Comparison of ENCODE assay signal across 9 cellular contexts in the genomic region with DNA sequence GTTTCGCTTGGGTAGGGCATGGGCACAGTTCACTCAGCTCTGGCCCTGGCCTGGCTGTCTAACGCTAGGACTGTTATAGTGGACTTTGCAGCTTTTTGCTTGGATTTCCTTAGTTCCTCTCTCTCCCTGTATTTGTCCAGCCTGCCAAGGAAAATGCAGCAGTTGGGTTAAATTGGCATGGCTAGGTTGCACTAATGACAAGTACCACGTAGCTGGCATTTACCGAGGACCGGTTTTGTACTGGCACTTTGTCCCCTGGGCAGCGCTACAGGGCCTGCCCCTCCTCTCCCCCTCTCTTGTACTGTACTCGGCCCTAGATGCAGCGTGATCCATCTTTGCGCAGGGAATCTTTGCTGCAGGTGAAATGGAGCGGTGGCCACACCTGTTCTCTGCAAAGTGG. TPM values are rescaled to one million over a fixed set of nuclear protein-coding genes. Genes with fewer than 3 reads are reported as not detected.
DNase-seq lines count a peak whose midpoint lies in the region; ATAC-seq and TF ChIP-seq lines count a peak whose summit lies in the region.
"Had no signal": no experiment of that assay in that cellular context is flagged by ENCODE, and none has a peak within 500 bp of the region (broad histone marks: within the 10 kb centered on the region; RNA-seq: fewer than 3 reads in every experiment).

No MANE protein-coding gene starts in this region.

- no peaks in the 10 kb centered on the region for H3K27me3 Mint-ChIP-seq in activated T-cell treated with anti-CD3 and anti-CD28 coated beads, Interleukin-2, amount 50 U/mL, for 24 hours
- H3K27me3 Mint-ChIP-seq in activated CD8-positive, alpha-beta T cell treated with anti-CD3 and anti-CD28 coated beads for 36 hours = no peaks in the 10 kb centered on the region
- H3K27me3 Mint-ChIP-seq in stimulated activated naive CD8-positive, alpha-beta T cell treated with anti-CD3 and anti-CD28 coated beads, Interleukin-15, amount 100 ng/mL, for 72 hours = no peaks in the 10 kb centered on the region

- intact Hi-C loops in activated CD8-positive, alpha-beta T cell treated with anti-CD3 and anti-CD28 coated beads for 36 hours (cut with micrococcal nuclease) = no loop called here
- intact Hi-C loops in left colon (cut with DNase I, micrococcal nuclease) = no loop called here

- POLR2A ChIA-PET in activated CD8-positive, alpha-beta T cell treated with anti-CD3 and anti-CD28 coated beads for 36 hours (lab: Charles Lee) = interaction anchor here (0.7 to 2.7 kb wide), 4 partner anchors 8 to 30 kb away, joined by 3 to 11 read pairs (median 7); partner anchors contain the start of gene RNU6ATAC

- peaks cover 42% of the 10 kb centered on the region for H3K4me1 Mint-ChIP-seq in activated T-cell treated with anti-CD3 and anti-CD28 coated beads, Interleukin-2, amount 50 U/mL, for 24 hours (ENCODE audit: low read depth)
- peaks cover 28% of the 10 kb centered on the region for H3K4me1 Mint-ChIP-seq in activated CD8-positive, alpha-beta T cell treated with anti-CD3 and anti-CD28 coated beads for 36 hours (ENCODE audit: low read depth)
- peaks cover 61% of the 10 kb centered on the region for H3K4me1 Mint-ChIP-seq in stimulated activated naive CD8-positive, alpha-beta T cell treated with anti-CD3 and anti-CD28 coated beads, Interleukin-15, amount 100 ng/mL, for 72 hours

- H3K27ac Mint-ChIP-seq in activated T-cell treated with anti-CD3 and anti-CD28 coated beads, Interleukin-2, amount 50 U/mL, for 24 hours = peak overlapping the region; percentile 80
- H3K27ac Mint-ChIP-seq in activated CD8-positive, alpha-beta T cell treated with anti-CD3 and anti-CD28 coated beads for 36 hours = peak overlapping the region; percentile 10
- peak overlapping the region; percentile 78 to 88 for H3K27ac Mint-ChIP-seq in stimulated activated naive CD8-positive, alpha-beta T cell treated with anti-CD3 and anti-CD28 coated beads, Interleukin-15, amount 100 ng/mL, for 72 hours

- H3K36me3 Mint-ChIP-seq in activated T-cell treated with anti-CD3 and anti-CD28 coated beads, Interleukin-2, amount 50 U/mL, for 24 hours (ENCODE audit: low read depth) = peaks cover 64% of the 10 kb centered on the region
- H3K36me3 Mint-ChIP-seq in activated CD8-positive, alpha-beta T cell treated with anti-CD3 and anti-CD28 coated beads for 36 hours (ENCODE audit: low read depth) = peaks cover 49% of the 10 kb centered on the region

- H3K4me3 Mint-ChIP-seq in activated T-cell treated with anti-CD3 and anti-CD28 coated beads, Interleukin-2, amount 50 U/mL, for 24 hours = peak overlapping the region; percentile 94
- H3K4me3 Mint-ChIP-seq in activated CD8-positive, alpha-beta T cell treated with anti-CD3 and anti-CD28 coated beads for 36 hours = peak overlapping the region; percentile 88
- H3K4me3 Mint-ChIP-seq in stimulated activated naive CD8-positive, alpha-beta T cell treated with anti-CD3 and anti-CD28 coated beads, Interleukin-15, amount 100 ng/mL, for 72 hours = peak overlapping the region; percentile 73 to 96

- H3K9me3 Mint-ChIP-seq in activated T-cell treated with anti-CD3 and anti-CD28 coated beads, Interleukin-2, amount 50 U/mL, for 24 hours = no peaks in the 10 kb centered on the region
- H3K9me3 Mint-ChIP-seq in activated CD8-positive, alpha-beta T cell treated with anti-CD3 and anti-CD28 coated beads for 36 hours = no peaks in the 10 kb centered on the region
- H3K9me3 Mint-ChIP-seq in stimulated activated naive CD8-positive, alpha-beta T cell treated with anti-CD3 and anti-CD28 coated beads, Interleukin-15, amount 100 ng/mL, for 72 hours = no peaks in the 10 kb centered on the region

- no peak for TF ChIP-seq CTCF in activated CD8-positive, alpha-beta T cell treated with anti-CD3 and anti-CD28 coated beads for 36 hours (IDR thresholded peaks at IDR 0.05)

- ATAC-seq in activated CD8-positive, alpha-beta T cell treated with anti-CD3 and anti-CD28 coated beads for 36 hours = no peak
- ATAC-seq in left colon (peak; percentile 20), GM19328 (IDR thresholded peaks at IDR 0.05; ENCODE audit: unreplicated experiment) (no peak)
- ATAC-seq in stimulated activated naive CD8-positive, alpha-beta T cell treated with anti-CD3 and anti-CD28 coated beads, Interleukin-15, amount 100 ng/mL, for 72 hours = no peak

- CTCF ChIA-PET in activated CD8-positive, alpha-beta T cell treated with anti-CD3 and anti-CD28 coated beads for 36 hours (lab: Charles Lee) = interaction anchor here (1.0 to 2.0 kb wide), 4 partner anchors 14 to 32 kb away, joined by 3 to 9 read pairs (median 3); partner anchors contain the start of gene RNU6ATAC

- DNase-seq in activated T-cell treated with anti-CD3 and anti-CD28 coated beads, Interleukin-2, amount 50 U/mL, for 24 hours = no peak
- no peak for DNase-seq in activated T-cell treated with anti-CD3 and anti-CD28 coated beads, Interleukin-2, amount 50 U/mL, for 1 hour
- DNase-seq in activated CD8-positive, alpha-beta T cell treated with anti-CD3 and anti-CD28 coated beads for 36 hours = no peak
- DNase-seq in left colon = peak in 1 of 2 donors; percentile 31
- no peak for DNase-seq in stimulated activated naive CD8-positive, alpha-beta T cell treated with anti-CD3 and anti-CD28 coated beads, Interleukin-15, amount 100 ng/mL, for 72 hours
- DNase-seq in cortex of kidney (lab: John Stamatoyannopoulos, UW) = no peak
- DNase-seq in NCI-H69 (lab: John Stamatoyannopoulos, UW) = no peak
- DNase-seq: SHP77 treated with DMSO at 0.1 percent for 48 hours had no signal

RNA-seq across cellular contexts. Expression of gene WDR5, which starts 2.4 kb away (rescaled TPM):
- 10 to 100 TPM; 50.9 to 53.3 TPM for total RNA-seq in activated CD8-positive, alpha-beta T cell treated with anti-CD3 and anti-CD28 coated beads for 36 hours
- 10 to 100 TPM; 20.7 to 22.7 TPM for total RNA-seq in left colon

RNA-seq across cellular contexts. Expression of gene RNU6ATAC, which starts 26.1 kb away (rescaled TPM):
- 10 to 100 TPM; 17.5 to 26.8 TPM for total RNA-seq in activated CD8-positive, alpha-beta T cell treated with anti-CD3 and anti-CD28 coated beads for 36 hours
- 100 to 1,000 TPM; 121 to 147 TPM for total RNA-seq in left colon

Comparison
In these comparisons a context has a peak if more than half of its experiments do, and no peak if none do; other contexts are left out.
1. H3K27ac Mint-ChIP-seq: peak in every context shown above with its lines; median percentile 83 in stimulated activated naive CD8-positive, alpha-beta T cell treated with anti-CD3 and anti-CD28 coated beads, Interleukin-15, amount 100 ng/mL, for 72 hours; 80 in activated T-cell treated with anti-CD3 and anti-CD28 coated beads, Interleukin-2, amount 50 U/mL, for 24 hours; 10 in activated CD8-positive, alpha-beta T cell treated with anti-CD3 and anti-CD28 coated beads for 36 hours.
2. RNA of gene RNU6ATAC, which starts 26.1 kb away (total RNA-seq): 121 to 147 TPM in left colon; 17.5 to 26.8 TPM in activated CD8-positive, alpha-beta T cell treated with anti-CD3 and anti-CD28 coated beads for 36 hours; every median in the first group is over 4 times any median in the second.
3. Peak in every context shown above with its lines, with median percentiles within 50 percentile points of each other: H3K4me3 Mint-ChIP-seq.